ENCODE assay signal across 8 cellular contexts in genomic region chr7:108454674-108455523, GRCh38. TPM values are rescaled to one million over a fixed set of nuclear protein-coding genes. Genes with fewer than 3 reads are reported as not detected.
DNase-seq lines count a peak whose midpoint lies in the region; ATAC-seq, FAIRE-seq and TF ChIP-seq lines count a peak whose summit lies in the region.

No MANE protein-coding gene starts in this region.

- H3K4me3 ChIP-seq in tibial artery = peak overlapping the region; percentile 34 to 52
- H3K4me3 ChIP-seq in small intestine (ENCODE audit: low read depth in 1 of 2, low read length in 2 of 2) = peak overlapping the region in 1 of 2 donors; percentile 30

- H3K9me3 ChIP-seq in T-helper 17 cell (ENCODE audit: control insufficient read depth, low read length, poor library complexity, severe bottlenecking) (no peaks in the 10 kb centered on the region), tibial artery (no peaks in the 10 kb centered on the region), small intestine (ENCODE audit: control insufficient read depth, low read depth) (no peaks in the 10 kb centered on the region)

- peaks cover 10% of the 10 kb centered on the region for H3K36me3 Mint-ChIP-seq in T-helper 17 cell (ENCODE audit: low read depth)
- H3K36me3 Mint-ChIP-seq in endothelial cell (ENCODE audit: low read depth, unreplicated experiment) = peaks cover 3% of the 10 kb centered on the region
- no peaks in the 10 kb centered on the region for H3K36me3 Mint-ChIP-seq in mesothelial cell of epicardium

- peaks cover 8% of the 10 kb centered on the region for H3K4me1 Mint-ChIP-seq in T-helper 17 cell
- peaks cover 9% of the 10 kb centered on the region for H3K4me1 Mint-ChIP-seq in endothelial cell (ENCODE audit: unreplicated experiment)
- peaks cover 11% of the 10 kb centered on the region for H3K4me1 Mint-ChIP-seq in mesothelial cell of epicardium

- peaks cover 0 to 48% of the 10 kb centered on the region in 2 donors for H3K27me3 ChIP-seq in tibial artery
- H3K27me3 ChIP-seq in small intestine (ENCODE audit: control insufficient read depth in 2 of 2, insufficient read depth in 2 of 2, low read length in 2 of 2) = peaks cover 17 to 22% of the 10 kb centered on the region in 2 donors

- intact Hi-C loops in tibial artery (cut with DNase I; ENCODE audit: low total_unique reads) = no loop called here

- ATAC-seq in T-helper 17 cell = peak; percentile 21

- FAIRE-seq in HTR-8/SVneo (lab: Jason Lieb, UNC) (no peak), small intestine (lab: Jason Lieb, UNC) (no peak)

- H3K9me3 Mint-ChIP-seq in endothelial cell (ENCODE audit: unreplicated experiment) (no peaks in the 10 kb centered on the region), mesothelial cell of epicardium (no peaks in the 10 kb centered on the region)

- WGBS in small intestine, 3 donors = 1 to 2% (median 1%) methylated on average over 37 to 69 of the region's 69 CpGs

- H3K4me3 Mint-ChIP-seq in T-helper 17 cell (peak overlapping the region; percentile 71), endothelial cell (ENCODE audit: unreplicated experiment) (peak overlapping the region; percentile 89), mesothelial cell of epicardium (peak overlapping the region; percentile 80)

- peaks cover 65% of the 10 kb centered on the region for H3K27me3 Mint-ChIP-seq in T-helper 17 cell
- peaks cover 19% of the 10 kb centered on the region for H3K27me3 Mint-ChIP-seq in endothelial cell (ENCODE audit: unreplicated experiment)
- H3K27me3 Mint-ChIP-seq in mesothelial cell of epicardium (ENCODE audit: low read depth) = peaks cover 76% of the 10 kb centered on the region

- peak; percentile 83 for DNase-seq in D341Med (ENCODE audit: low spot score)
- DNase-seq in HTR-8/SVneo (ENCODE audit: insufficient read length, low spot score) = peak; percentile 10
- no peak for DNase-seq in T-helper 17 cell
- DNase-seq in endothelial cell (ENCODE audit: low spot score) = peak; percentile 23
- peak in 1 of 2 experiments; percentile 43 for DNase-seq in mesothelial cell of epicardium (ENCODE audit: low spot score in 2 of 2, unreplicated experiment in 2 of 2)
- DNase-seq in tibial artery = no peak
- DNase-seq in activated CD4-positive, CD25-positive, alpha-beta regulatory T cell treated with anti-CD3 and anti-CD28 coated beads, Interleukin-2, amount 50 U/mL, for 72 hours = no peak
- DNase-seq in small intestine = no peak

- peaks cover 0 to 27% (median 21%) of the 10 kb centered on the region in 4 donors for H3K4me1 ChIP-seq in tibial artery
- H3K4me1 ChIP-seq in small intestine (ENCODE audit: control insufficient read depth in 2 of 2, insufficient read depth in 1 of 2, low read depth in 1 of 2, low read length in 1 of 2) = no peaks in the 10 kb centered on the region

- TF ChIP-seq CTCF in endothelial cell (IDR thresholded peaks at IDR 0.05; ENCODE audit: unreplicated experiment) = no peak
- TF ChIP-seq CTCF in mesothelial cell of epicardium (IDR thresholded peaks at IDR 0.05; ENCODE audit: unreplicated experiment) = no peak
- TF ChIP-seq CTCF in tibial artery (IDR thresholded peaks at IDR 0.05) = no peak

- no peaks in the 10 kb centered on the region for H3K36me3 ChIP-seq in tibial artery
- H3K36me3 ChIP-seq in small intestine (ENCODE audit: control insufficient read depth in 2 of 2, insufficient read depth in 2 of 2, low read length in 2 of 2) = no peaks in the 10 kb centered on the region

- H3K27ac Mint-ChIP-seq in T-helper 17 cell (no peak overlapping the region), endothelial cell (ENCODE audit: unreplicated experiment) (no peak overlapping the region), mesothelial cell of epicardium (no peak overlapping the region)

- H3K27ac ChIP-seq in tibial artery = no peak overlapping the region
- no peak overlapping the region for H3K27ac ChIP-seq in small intestine (ENCODE audit: low read depth in 1 of 2, low read length in 1 of 2)

RNA-seq across cellular contexts. Expression of gene NRCAM, which starts 1.3 kb away (rescaled TPM):
- total RNA-seq in T-helper 17 cell (not detected), endothelial cell (ENCODE audit: unreplicated experiment) (2.2 TPM), mesothelial cell of epicardium (5.0 to 6.2 TPM (median 5.7 TPM) in 3 replicates)
- 1 to 10 TPM in 1 of 3 donors, under 1 TPM in 2; 0.27 to 2.3 (median 0.45) TPM for polyA plus RNA-seq in small intestine

Comparison
In these comparisons a context has a peak if more than half of its experiments do, and no peak if none do; other contexts are left out.
1. DNase-seq: peak in D341Med (single experiment), HTR-8/SVneo (single experiment) and endothelial cell (single experiment); none in T-helper 17 cell (0 of 3), tibial artery (0 of 2), activated CD4-positive, CD25-positive, alpha-beta regulatory T cell treated with anti-CD3 and anti-CD28 coated beads, Interleukin-2, amount 50 U/mL, for 72 hours (single experiment) and small intestine (single experiment).
2. Peak in every context shown above with its lines, with median percentiles within 50 percentile points of each other: H3K4me3 Mint-ChIP-seq.